ENCODE assay signal across 20 cellular contexts in genomic region chr1:18200918-18201317, GRCh38.
"Had no signal": no experiment of that assay in that cellular context is flagged by ENCODE, and none has a peak within 500 bp of the region (broad histone marks: within the 10 kb centered on the region; RNA-seq: fewer than 3 reads in every experiment).

No MANE protein-coding gene starts in this region.

- H3K27ac ChIP-seq: colonic mucosa, gastroesophageal sphincter, spleen, testis, transverse colon, uterus had no signal

- H3K27me3 ChIP-seq: colonic mucosa, testis, uterus had no signal

- H3K36me3 ChIP-seq: colonic mucosa, gastroesophageal sphincter, spleen, transverse colon, uterus had no signal

- H3K4me1 ChIP-seq: colonic mucosa, gastroesophageal sphincter, spleen, testis, transverse colon, uterus had no signal

- H3K36me3 Mint-ChIP-seq: natural killer cell had no signal

- H3K27ac Mint-ChIP-seq: activated B cell treated with CpG ODN at 0.5 μM for 24 hours; activated CD8-positive, alpha-beta T cell treated with anti-CD3 and anti-CD28 coated beads for 36 hours; activated T-helper 17 cell treated with anti-CD3 and anti-CD28 coated beads, Interleukin-2, amount 50 U/mL, for 72 hours; natural killer cell had no signal

- H3K4me3 Mint-ChIP-seq: activated B cell treated with CpG ODN at 0.5 μM for 24 hours; activated CD8-positive, alpha-beta T cell treated with anti-CD3 and anti-CD28 coated beads for 36 hours; activated T-cell treated with anti-CD3 and anti-CD28 coated beads, Interleukin-2, amount 50 U/mL, for 4 hours; activated T-helper 17 cell treated with anti-CD3 and anti-CD28 coated beads, Interleukin-2, amount 50 U/mL, for 72 hours; natural killer cell had no signal

- H3K9me3 ChIP-seq: colonic mucosa, gastroesophageal sphincter, spleen, testis, transverse colon, uterus had no signal

- H3K4me1 Mint-ChIP-seq: activated B cell treated with CpG ODN at 0.5 μM for 24 hours; activated T-helper 17 cell treated with anti-CD3 and anti-CD28 coated beads, Interleukin-2, amount 50 U/mL, for 72 hours; natural killer cell had no signal

- ATAC-seq: activated CD8-positive, alpha-beta T cell treated with anti-CD3 and anti-CD28 coated beads for 36 hours; activated T-cell treated with anti-CD3 and anti-CD28 coated beads, Interleukin-2, amount 50 U/mL, for 4 hours; activated T-helper 17 cell treated with anti-CD3 and anti-CD28 coated beads, Interleukin-2, amount 50 U/mL, for 72 hours; gastroesophageal sphincter; left cardiac atrium; natural killer cell; right cardiac atrium had no signal

- H3K4me3 ChIP-seq: colonic mucosa, gastroesophageal sphincter, spleen, testis, transverse colon, uterus had no signal

- H3K9me3 Mint-ChIP-seq: activated CD8-positive, alpha-beta T cell treated with anti-CD3 and anti-CD28 coated beads for 36 hours; activated T-cell treated with anti-CD3 and anti-CD28 coated beads, Interleukin-2, amount 50 U/mL, for 4 hours; activated T-helper 17 cell treated with anti-CD3 and anti-CD28 coated beads, Interleukin-2, amount 50 U/mL, for 72 hours; natural killer cell had no signal

- DNase-seq: activated B cell treated with CpG ODN at 0.5 μM for 24 hours; activated CD4-positive, alpha-beta T cell treated with anti-CD3 and anti-CD28 coated beads, Interleukin-2, amount 50 U/mL, for 1 hour; activated CD8-positive, alpha-beta T cell treated with anti-CD3 and anti-CD28 coated beads for 36 hours; activated gamma-delta T cell treated with Interleukin-2 at 50 U/mL for 16 hours; activated naive CD4-positive, alpha-beta T cell treated with anti-CD3 and anti-CD28 coated beads, Interleukin-2, amount 50 U/mL, for 16 hours; activated T-cell treated with anti-CD3 and anti-CD28 coated beads, Interleukin-2, amount 50 U/mL, for 4 hours; colonic mucosa; hippocampal formation; left cardiac atrium; mammary epithelial cell; natural killer cell; right cardiac atrium; spleen; stimulated activated naive CD4-positive, alpha-beta T cell; T-helper 2 cell; testis; transverse colon; uterus had no signal
